ENCODE assay signal across 2 cellular contexts in genomic region chr1:228979774-228980173, GRCh38.
TF ChIP-seq lines count a peak whose summit lies in the region.

No MANE protein-coding gene starts in this region.

TF ChIP-seq in HEK293, 187 proteins besides CTCF, POLR2A, EP300 and RAD21 (continued from another document):
- peak; percentile 61; the same call in 1 of the 2 replicates for TF ChIP-seq ZNF148 (tag by site-specific recombination; IDR thresholded peaks at IDR 0.05; ENCODE audit: borderline replicate concordance)
- no peak for TF ChIP-seq ZNF274 (IDR thresholded peaks at IDR 0.05; ENCODE audit: low read length)
- TF ChIP-seq ZNF274 (tag by site-specific recombination; IDR thresholded peaks at IDR 0.05; ENCODE audit: borderline replicate concordance) = no peak
- TF ChIP-seq, protein P1, sequence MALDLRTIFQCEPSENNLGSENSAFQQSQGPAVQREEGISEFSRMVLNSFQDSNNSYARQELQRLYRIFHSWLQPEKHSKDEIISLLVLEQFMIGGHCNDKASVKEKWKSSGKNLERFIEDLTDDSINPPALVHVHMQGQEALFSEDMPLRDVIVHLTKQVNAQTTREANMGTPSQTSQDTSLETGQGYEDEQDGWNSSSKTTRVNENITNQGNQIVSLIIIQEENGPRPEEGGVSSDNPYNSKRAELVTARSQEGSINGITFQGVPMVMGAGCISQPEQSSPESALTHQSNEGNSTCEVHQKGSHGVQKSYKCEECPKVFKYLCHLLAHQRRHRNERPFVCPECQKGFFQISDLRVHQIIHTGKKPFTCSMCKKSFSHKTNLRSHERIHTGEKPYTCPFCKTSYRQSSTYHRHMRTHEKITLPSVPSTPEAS (tag by site-specific recombination; IDR thresholded peaks at IDR 0.05) = peak; percentile 84
- TF ChIP-seq, protein P2, sequence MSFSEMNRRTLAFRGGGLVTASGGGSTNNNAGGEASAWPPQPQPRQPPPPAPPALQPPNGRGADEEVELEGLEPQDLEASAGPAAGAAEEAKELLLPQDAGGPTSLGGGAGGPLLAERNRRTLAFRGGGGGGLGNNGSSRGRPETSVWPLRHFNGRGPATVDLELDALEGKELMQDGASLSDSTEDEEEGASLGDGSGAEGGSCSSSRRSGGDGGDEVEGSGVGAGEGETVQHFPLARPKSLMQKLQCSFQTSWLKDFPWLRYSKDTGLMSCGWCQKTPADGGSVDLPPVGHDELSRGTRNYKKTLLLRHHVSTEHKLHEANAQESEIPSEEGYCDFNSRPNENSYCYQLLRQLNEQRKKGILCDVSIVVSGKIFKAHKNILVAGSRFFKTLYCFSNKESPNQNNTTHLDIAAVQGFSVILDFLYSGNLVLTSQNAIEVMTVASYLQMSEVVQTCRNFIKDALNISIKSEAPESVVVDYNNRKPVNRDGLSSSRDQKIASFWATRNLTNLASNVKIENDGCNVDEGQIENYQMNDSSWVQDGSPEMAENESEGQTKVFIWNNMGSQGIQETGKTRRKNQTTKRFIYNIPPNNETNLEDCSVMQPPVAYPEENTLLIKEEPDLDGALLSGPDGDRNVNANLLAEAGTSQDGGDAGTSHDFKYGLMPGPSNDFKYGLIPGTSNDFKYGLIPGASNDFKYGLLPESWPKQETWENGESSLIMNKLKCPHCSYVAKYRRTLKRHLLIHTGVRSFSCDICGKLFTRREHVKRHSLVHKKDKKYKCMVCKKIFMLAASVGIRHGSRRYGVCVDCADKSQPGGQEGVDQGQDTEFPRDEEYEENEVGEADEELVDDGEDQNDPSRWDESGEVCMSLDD (tag by site-specific recombination; IDR thresholded peaks at IDR 0.05) = no peak
- TF ChIP-seq ZNF214 (tag by site-specific recombination; IDR thresholded peaks at IDR 0.05; ENCODE audit: borderline replicate concordance) = no peak

TF ChIP-seq in IMR-90, 13 proteins besides CTCF, POLR2A, EP300 and RAD21 (continued from another document):
- TF ChIP-seq, protein P3, sequence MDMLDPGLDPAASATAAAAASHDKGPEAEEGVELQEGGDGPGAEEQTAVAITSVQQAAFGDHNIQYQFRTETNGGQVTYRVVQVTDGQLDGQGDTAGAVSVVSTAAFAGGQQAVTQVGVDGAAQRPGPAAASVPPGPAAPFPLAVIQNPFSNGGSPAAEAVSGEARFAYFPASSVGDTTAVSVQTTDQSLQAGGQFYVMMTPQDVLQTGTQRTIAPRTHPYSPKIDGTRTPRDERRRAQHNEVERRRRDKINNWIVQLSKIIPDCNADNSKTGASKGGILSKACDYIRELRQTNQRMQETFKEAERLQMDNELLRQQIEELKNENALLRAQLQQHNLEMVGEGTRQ (IDR thresholded peaks at IDR 0.05; ENCODE audit: low read depth, low read length) = no peak
- TF ChIP-seq MAFK (IDR thresholded peaks at IDR 0.05; ENCODE audit: low read depth, low read length) (no peak), CEBPB (IDR thresholded peaks at IDR 0.05; ENCODE audit: low read depth, low read length) (no peak), SMC3 (IDR thresholded peaks at IDR 0.05; ENCODE audit: low read depth, low read length) (no peak), FOS (IDR thresholded peaks at IDR 0.05; ENCODE audit: low read depth, low read length) (no peak)
